27 cellular contexts compared by ENCODE assay signal in genomic region chr6:44077201-44077946, GRCh38. TPM values are rescaled to one million over a fixed set of nuclear protein-coding genes. Genes with fewer than 3 reads are reported as not detected.
DNase-seq lines count a peak whose midpoint lies in the region; ATAC-seq, FAIRE-seq and TF ChIP-seq lines count a peak whose summit lies in the region.
"Had no signal": no experiment of that assay in that cellular context is flagged by ENCODE, and none has a peak within 500 bp of the region (broad histone marks: within the 10 kb centered on the region; RNA-seq: fewer than 3 reads in every experiment).

No MANE protein-coding gene starts in this region.

- TF ChIP-seq POLR2A in GM12878 (IDR thresholded peaks at IDR 0.05; ENCODE audit: low read depth, low read length): no peak

- peaks cover 12% of the 10 kb centered on the region; the same call in 1 of the 2 replicates for H3F3A ChIP-seq in GM23338 (replicated peaks; ENCODE audit: low read depth)

- no peak for TF ChIP-seq EP300 in GM12878 (IDR thresholded peaks at IDR 0.05; ENCODE audit: borderline replicate concordance in 1 of 2, control insufficient read depth in 1 of 2, low read depth in 2 of 2, low read length in 2 of 2)

- H3K4me1 Mint-ChIP-seq in GM23338 (peaks cover 13% of the 10 kb centered on the region), nephron progenitor cell (peaks cover 66% of the 10 kb centered on the region)

- H2AFZ ChIP-seq in GM23338 (no peak overlapping the region; the same call in 1 of the 2 replicates), GM12878 (ENCODE audit: control insufficient read depth, low read depth, low read length) (no peak overlapping the region)

- POLR2A ChIA-PET in GM12878 (lab: Charles Lee): interaction anchor here (1.1 to 11.0 kb wide), 4 partner anchors 9 to 448 kb away, joined by 3 to 97 read pairs (median 9); partner anchors contain the start of genes GTPBP2 and VEGFA

- RAD21 ChIA-PET in GM12878 (lab: Charles Lee; ENCODE audit: unreplicated experiment): interaction anchor here (0.6 to 11.0 kb wide), 8 partner anchors 19 to 353 kb away, joined by 3 to 179 read pairs (median 6); partner anchors contain the start of gene VEGFA

- H3K27ac ChIP-seq in BLaER1 treated with 17β-estradiol and CSF1 and Interleukin-3, amounts not matched to agents 10 nM and 100 nM: peak overlapping the region in 7 of 11 experiments; percentile 2 to 47 (median 27); a peak in 6 of 22 replicates
- no peak overlapping the region for H3K27ac ChIP-seq in GM23338 (ENCODE audit: low read depth)
- H3K27ac ChIP-seq in GM12878 (ENCODE audit: control insufficient read depth, insufficient read depth): no peak overlapping the region
- H3K27ac ChIP-seq: left lung had no signal

- H3K27ac Mint-ChIP-seq in GM23338 (no peak overlapping the region), nephron progenitor cell (no peak overlapping the region)
- H3K27ac Mint-ChIP-seq: activated CD8-positive, alpha-beta memory T cell treated with anti-CD3 and anti-CD28 coated beads, Interleukin-2, amount 10 ng/mL, durations not matched to agents 7 days and 5 days; CD4-positive, alpha-beta memory T cell; immature natural killer cell had no signal

- H3K27me3 Mint-ChIP-seq in GM23338 (ENCODE audit: insufficient read depth, low read depth, poor library complexity): peaks cover 15% of the 10 kb centered on the region
- H3K27me3 Mint-ChIP-seq in nephron progenitor cell (ENCODE audit: low read depth, poor library complexity): peaks cover 9% of the 10 kb centered on the region

- H3K4me3 Mint-ChIP-seq in GM23338 (no peak overlapping the region), nephron progenitor cell (peak overlapping the region; percentile 27)
- H3K4me3 Mint-ChIP-seq: activated CD8-positive, alpha-beta memory T cell treated with anti-CD3 and anti-CD28 coated beads, Interleukin-2, amount 10 ng/mL, durations not matched to agents 7 days and 5 days; CD4-positive, alpha-beta memory T cell; immature natural killer cell had no signal

- TF ChIP-seq RAD21 in GM12878 (IDR thresholded peaks at IDR 0.05; ENCODE audit: insufficient read depth, low read depth, low read length): no peak

- H3K9me3 Mint-ChIP-seq in GM23338 (no peaks in the 10 kb centered on the region), nephron progenitor cell (no peaks in the 10 kb centered on the region)
- H3K9me3 Mint-ChIP-seq: CD4-positive, alpha-beta memory T cell; immature natural killer cell had no signal

- no peaks in the 10 kb centered on the region for H3K9me2 ChIP-seq in GM23338 (ENCODE audit: insufficient read depth)

- H3K27me3 ChIP-seq in BLaER1 treated with 17β-estradiol and CSF1 and Interleukin-3, amounts not matched to agents 10 nM and 100 nM: no peaks in the 10 kb centered on the region
- H3K27me3 ChIP-seq in GM23338 (ENCODE audit: insufficient read depth) (peaks cover 6% of the 10 kb centered on the region), GM12878 (replicated peaks in 1 of 2; ENCODE audit: control insufficient read depth in 2 of 2, insufficient read depth in 2 of 2, low read length in 1 of 2) (no peaks in the 10 kb centered on the region)
- H3K27me3 ChIP-seq: thyroid gland had no signal

- H3K9me3 ChIP-seq in BLaER1 treated with 17β-estradiol and CSF1 and Interleukin-3, amounts not matched to agents 10 nM and 100 nM (replicated peaks in 1 of 11): no peaks in the 10 kb centered on the region
- no peaks in the 10 kb centered on the region for H3K9me3 ChIP-seq in GM12878 (replicated peaks; ENCODE audit: control insufficient read depth, insufficient read depth, low read length)
- H3K9me3 ChIP-seq: heart right ventricle, left lung, mucosa of descending colon, thyroid gland had no signal

- no peaks in the 10 kb centered on the region for H3K79me2 ChIP-seq in GM23338 (replicated peaks; ENCODE audit: insufficient read depth)
- peaks cover 10% of the 10 kb centered on the region for H3K79me2 ChIP-seq in GM12878 (ENCODE audit: control insufficient read depth, insufficient read depth, low read length)

- FAIRE-seq in GM12878 (lab: Jason Lieb, UNC) (no peak), GM19239 (lab: Jason Lieb, UNC) (no peak)
- FAIRE-seq: TTC549 had no signal

- intact Hi-C loops in GM12878 (cut with micrococcal nuclease; ENCODE audit: unreplicated experiment): loop anchor here (10.0 kb wide), 1 partner anchor 623 kb away; the partner anchor contains the start of gene DLK2

- peak overlapping the region in 9 of 11 experiments; percentile 31 to 97 (median 66); a peak in 10 of 22 replicates for H3K4me2 ChIP-seq in BLaER1 treated with 17β-estradiol and CSF1 and Interleukin-3, amounts not matched to agents 10 nM and 100 nM
- H3K4me2 ChIP-seq in GM23338 (peak overlapping the region; percentile 84; the same call in 1 of the 2 replicates), GM12878 (ENCODE audit: control insufficient read depth, insufficient read depth) (peak overlapping the region; percentile 79)

- no TSS peak for BruUV-seq in GM12878 (replicated peaks; lab: Mats Ljungman, UMichigan)

- CTCF ChIA-PET in GM12878 (lab: Yijun Ruan, JAX): interaction anchor here (1.1 to 12.9 kb wide), 10 partner anchors 11 to 639 kb away, joined by 3 to 264 read pairs (median 33); partner anchors contain the start of gene VEGFA

- TF ChIP-seq CTCF in GM23338 (conservative IDR thresholded peaks at IDR 0.05; ENCODE audit: low read depth in 2 of 2) (no peak), GM12878 (IDR thresholded peaks at IDR 0.05 in 2 of 3, conservative IDR thresholded peaks at IDR 0.05 in 1 of 3; ENCODE audit: control insufficient read depth in 2 of 3, extremely low read depth in 1 of 3, insufficient read depth in 1 of 3, low read depth in 3 of 3, low read length in 3 of 3) (no peak), nephron progenitor cell (IDR thresholded peaks at IDR 0.05) (no peak)

- H4K20me1 ChIP-seq in BLaER1 treated with 17β-estradiol and CSF1 and Interleukin-3, amounts not matched to agents 10 nM and 100 nM: no peaks in the 10 kb centered on the region
- no peaks in the 10 kb centered on the region for H4K20me1 ChIP-seq in GM23338 (replicated peaks; ENCODE audit: insufficient read depth)
- H4K20me1 ChIP-seq in GM12878 (ENCODE audit: control insufficient read depth, insufficient read depth): no peaks in the 10 kb centered on the region

- ATAC-seq in GM23338 (no peak), GM12878 (no peak)
- ATAC-seq: activated CD8-positive, alpha-beta memory T cell treated with anti-CD3 and anti-CD28 coated beads, Interleukin-2, amount 10 ng/mL, durations not matched to agents 7 days and 5 days; heart right ventricle; left lung had no signal

- WGBS in GM12878 (ENCODE audit: insufficient coverage, insufficient replicate concordance, low lambda C conversion rate, missing lambda C conversion rate): 71% methylated on average over 7 of the region's 8 CpGs

- H3K36me3 Mint-ChIP-seq in GM23338 (ENCODE audit: low read depth) (no peaks in the 10 kb centered on the region), nephron progenitor cell (ENCODE audit: low read depth) (peaks cover 4% of the 10 kb centered on the region)
- H3K36me3 Mint-ChIP-seq: activated CD8-positive, alpha-beta memory T cell treated with anti-CD3 and anti-CD28 coated beads, Interleukin-2, amount 10 ng/mL, durations not matched to agents 7 days and 5 days had no signal

- DNase-seq in GM23338 (ENCODE audit: low spot score) (no peak), GM12878 (ENCODE audit: low read depth, low spot score) (no peak), nephron progenitor cell (no peak), DMS 273 treated with DMSO at 0.1 percent for 48 hours (lab: John Stamatoyannopoulos, UW) (no peak), mesenteric fat pad (ENCODE audit: low spot score) (no peak), UCSD-AML1 (lab: John Stamatoyannopoulos, UW; ENCODE audit: unreplicated experiment) (no peak), GM19239 (ENCODE audit: insufficient read length, low spot score) (no peak)
- DNase-seq: activated CD4-positive, alpha-beta T cell treated with anti-CD3 and anti-CD28 coated beads for 48 hours; activated CD8-positive, alpha-beta memory T cell treated with anti-CD3 and anti-CD28 coated beads, Interleukin-2, amount 10 ng/mL, durations not matched to agents 7 days and 5 days; activated naive CD4-positive, alpha-beta T cell treated with anti-CD3 and anti-CD28 coated beads, Interleukin-2, amount 50 U/mL, for 16 hours; CD4-positive, alpha-beta memory T cell; DMS53; GOT3; immature natural killer cell; left lung; MM.1S; NCI-H1436 treated with DMSO at 0.1 percent for 48 hours; NCI-H2171; NCI-H748 treated with DMSO at 0.1 percent for 48 hours; SIG-M5; stimulated activated naive CD4-positive, alpha-beta T cell treated with Interleukin-2 at 50 U/mL for 16 hours; T-helper 1 cell had no signal

- SMC1A ChIA-PET in GM12878 (lab: Charles Lee; ENCODE audit: uncharacterized antibody, unreplicated experiment): interaction anchor here (0.9 to 5.8 kb wide), 8 partner anchors 249 to 411 kb away, joined by 3 to 87 read pairs (median 21); partner anchors contain the start of gene VEGFA

- peak overlapping the region in 4 of 11 experiments; percentile 40 to 56 (median 42); a peak in 5 of 22 replicates for H3K9ac ChIP-seq in BLaER1 treated with 17β-estradiol and CSF1 and Interleukin-3, amounts not matched to agents 10 nM and 100 nM
- H3K9ac ChIP-seq in GM12878 (ENCODE audit: control insufficient read depth, insufficient read depth, low read length): no peak overlapping the region; the same call in none of the 2 replicates

- peaks cover 63 to 96% (median 94%) of the 10 kb centered on the region in 10 experiments for H3K4me1 ChIP-seq in BLaER1 treated with 17β-estradiol and CSF1 and Interleukin-3, amounts not matched to agents 10 nM and 100 nM
- peaks cover 24% of the 10 kb centered on the region for H3K4me1 ChIP-seq in GM23338 (ENCODE audit: insufficient read depth)
- H3K4me1 ChIP-seq in GM12878 (ENCODE audit: control insufficient read depth, insufficient read depth, low read length): peaks cover 65% of the 10 kb centered on the region

- no peak overlapping the region for H3K4me3 ChIP-seq in BLaER1 treated with 17β-estradiol and CSF1 and Interleukin-3, amounts not matched to agents 10 nM and 100 nM
- H3K4me3 ChIP-seq in GM23338 (no peak overlapping the region), GM12878 (peak overlapping the region; percentile 39)
- H3K4me3 ChIP-seq: left lung, mucosa of descending colon, thyroid gland had no signal

- H3K36me3 ChIP-seq in BLaER1 treated with 17β-estradiol and CSF1 and Interleukin-3, amounts not matched to agents 10 nM and 100 nM: no peaks in the 10 kb centered on the region
- H3K36me3 ChIP-seq in GM23338 (ENCODE audit: insufficient read depth) (no peaks in the 10 kb centered on the region), GM12878 (ENCODE audit: control insufficient read depth in 2 of 2, insufficient read depth in 2 of 2, low read length in 1 of 2) (no peaks in the 10 kb centered on the region)
- H3K36me3 ChIP-seq: heart right ventricle, left lung, thyroid gland had no signal

- in situ Hi-C loops in GM12878 (cut with MboI): loop anchor here (5.0 kb wide), 2 partner anchors 355 to 410 kb away; no protein-coding TSS in a partner anchor

RNA-seq across cellular contexts. Expression of gene MRPL14, which starts 49.9 kb away (rescaled TPM):
- 62.6 and 70.0 TPM in 2 replicates for total RNA-seq in GM23338 (2014; rRNA removed; shearing (Covaris generic))
- polyA plus RNA-seq in GM23338 (2016; fragmentation: Nextera tagmentation; extraction: Ambion mirVana): 178 and 191 TPM in 2 replicates
- 26.2 and 26.4 TPM in 2 replicates for total RNA-seq in GM12878 (2013; cell fraction: nucleolus; rRNA removed)
- total RNA-seq in GM12878 (2014; rRNA removed): 107 and 109 TPM in 2 replicates
- 74.9 and 80.5 TPM in 2 replicates for total RNA-seq in GM12878 (2014; rRNA removed; fragmentation: Illumina TruSeq; extraction: Trizol)
- 85.9 and 91.1 TPM in 2 replicates for total RNA-seq in GM12878 (2021)
- 45.9 TPM for polyA plus RNA-seq in GM12878 (2011; ENCODE audit: low read depth)
- polyA plus RNA-seq in GM12878 (2011; rRNA removed): 91.6 and 128 TPM in 2 replicates
- 127 and 146 TPM in 2 replicates for polyA plus RNA-seq in GM12878 (2011; cell fraction: cytosol; rRNA removed)
- polyA plus RNA-seq in GM12878 (2011; cell fraction: nucleus; rRNA removed): 48.1 and 49.3 TPM in 2 replicates
- polyA plus RNA-seq in GM12878 (2012): 68.0 and 83.2 TPM in 2 replicates
- 68.1 and 87.4 TPM in 2 replicates for polyA plus RNA-seq in GM12878 (2014; fragmentation: Illumina TruSeq; extraction: Trizol)
- 100 to 1,000 TPM; 291 to 294 TPM for polyA plus RNA-seq in GM12878 (2014; fragmentation: Nextera tagmentation; extraction: Ambion mirVana)
- 117 and 145 TPM in 2 replicates for polyA plus RNA-seq in GM12878 (2014; rRNA removed)
- polyA plus RNA-seq in GM12878 (2016; fragmentation: Nextera tagmentation; extraction: Ambion mirVana): 100 to 1,000 TPM; 170 to 193 TPM
- polyA minus RNA-seq in GM12878 (2011; rRNA and poly(A)+ RNA removed): 21.9 and 36.1 TPM in 2 replicates
- 16.8 and 17.4 TPM in 2 replicates for polyA minus RNA-seq in GM12878 (2011; cell fraction: cytosol; rRNA and poly(A)+ RNA removed)
- 7.9 and 9.6 TPM in 2 replicates for polyA minus RNA-seq in GM12878 (2011; cell fraction: nucleus; rRNA and poly(A)+ RNA removed)
- total RNA-seq in mesenteric fat pad: 36.7 TPM

RNA-seq across cellular contexts. Expression of gene TMEM63B, which starts 50.0 kb away (rescaled TPM):
- total RNA-seq in GM23338 (2014; rRNA removed; shearing (Covaris generic)): 30.2 and 36.0 TPM in 2 replicates
- polyA plus RNA-seq in GM23338 (2016; fragmentation: Nextera tagmentation; extraction: Ambion mirVana): 8.0 and 10.1 TPM in 2 replicates
- total RNA-seq in GM12878 (2013; cell fraction: nucleolus; rRNA removed): 27.1 and 27.5 TPM in 2 replicates
- 7.1 and 7.5 TPM in 2 replicates for total RNA-seq in GM12878 (2014; rRNA removed)
- total RNA-seq in GM12878 (2014; rRNA removed; fragmentation: Illumina TruSeq; extraction: Trizol): 4.0 and 4.1 TPM in 2 replicates
- 12.8 and 14.8 TPM in 2 replicates for total RNA-seq in GM12878 (2021)
- 5.4 TPM for polyA plus RNA-seq in GM12878 (2011; ENCODE audit: low read depth)
- polyA plus RNA-seq in GM12878 (2011; rRNA removed): 9.2 and 15.0 TPM in 2 replicates
- 21.7 and 22.5 TPM in 2 replicates for polyA plus RNA-seq in GM12878 (2011; cell fraction: cytosol; rRNA removed)
- polyA plus RNA-seq in GM12878 (2011; cell fraction: nucleus; rRNA removed): 54.7 and 59.6 TPM in 2 replicates
- 8.2 and 11.7 TPM in 2 replicates for polyA plus RNA-seq in GM12878 (2012)
- 7.4 and 9.5 TPM in 2 replicates for polyA plus RNA-seq in GM12878 (2014; fragmentation: Illumina TruSeq; extraction: Trizol)
- polyA plus RNA-seq in GM12878 (2014; fragmentation: Nextera tagmentation; extraction: Ambion mirVana): under 1 TPM in 1 of 2 experiments, not detected in 1; 0.09 TPM
- 9.5 and 10.2 TPM in 2 replicates for polyA plus RNA-seq in GM12878 (2014; rRNA removed)
- 1 to 10 TPM; 4.3 to 5.1 TPM for polyA plus RNA-seq in GM12878 (2016; fragmentation: Nextera tagmentation; extraction: Ambion mirVana)
- 36.4 and 36.7 TPM in 2 replicates for polyA minus RNA-seq in GM12878 (2011; rRNA and poly(A)+ RNA removed)
- 9.3 and 13.2 TPM in 2 replicates for polyA minus RNA-seq in GM12878 (2011; cell fraction: cytosol; rRNA and poly(A)+ RNA removed)
- polyA minus RNA-seq in GM12878 (2011; cell fraction: nucleus; rRNA and poly(A)+ RNA removed): 8.3 and 15.1 TPM in 2 replicates
- 24.3 TPM for total RNA-seq in mesenteric fat pad

Comparison
In these comparisons a context has a peak if more than half of its experiments do, and no peak if none do; other contexts are left out.
1. H3K27ac ChIP-seq: peak in BLaER1 treated with 17β-estradiol and CSF1 and Interleukin-3, amounts not matched to agents 10 nM and 100 nM (7 of 11); none in GM23338 (single experiment) and GM12878 (single experiment).
2. Peak in every context shown above with its lines, with median percentiles within 50 percentile points of each other: H3K4me2 ChIP-seq.